Comparison of ENCODE assay signal across 10 cellular contexts in genomic region chr12:12441891-12442461, GRCh38.
DNase-seq lines count a peak whose midpoint lies in the region; ATAC-seq and TF ChIP-seq lines count a peak whose summit lies in the region.
"Had no signal": no experiment of that assay in that cellular context is flagged by ENCODE, and none has a peak within 500 bp of the region (broad histone marks: within the 10 kb centered on the region; RNA-seq: fewer than 3 reads in every experiment).

No MANE protein-coding gene starts in this region.

- peak overlapping the region; percentile 53 for H3K4me3 Mint-ChIP-seq in activated naive CD8-positive, alpha-beta T cell treated with anti-CD3 and anti-CD28 coated beads, Interleukin-2, amount 50 U/mL, for 24 hours

- H4K20me1 ChIP-seq in BLaER1: no peaks in the 10 kb centered on the region

- intact Hi-C loops in mucosa of descending colon (cut with DNase I, micrococcal nuclease): no loop called here

- H3K9me3 Mint-ChIP-seq in activated naive CD8-positive, alpha-beta T cell treated with anti-CD3 and anti-CD28 coated beads, Interleukin-2, amount 50 U/mL, for 24 hours: peaks cover 5% of the 10 kb centered on the region

- H3K9me3 ChIP-seq in BLaER1 (peaks cover 7% of the 10 kb centered on the region), mucosa of descending colon (no peaks in the 10 kb centered on the region)
- H3K9me3 ChIP-seq: SJSA1 had no signal

- H3K36me3 ChIP-seq in BLaER1 (peaks cover 10% of the 10 kb centered on the region), mucosa of descending colon (ENCODE audit: low read depth) (no peaks in the 10 kb centered on the region)

- H3K4me3 ChIP-seq in BLaER1: no peak overlapping the region
- H3K4me3 ChIP-seq in mucosa of descending colon: no peak overlapping the region
- H3K4me3 ChIP-seq: SJSA1 had no signal

- H3K27me3 ChIP-seq in BLaER1: no peaks in the 10 kb centered on the region
- H3K27me3 ChIP-seq: SJSA1 had no signal

- no peak overlapping the region for H3K9ac ChIP-seq in BLaER1

- H3K4me1 ChIP-seq in BLaER1 (peaks cover 34% of the 10 kb centered on the region), mucosa of descending colon (ENCODE audit: low read depth) (peaks cover 6% of the 10 kb centered on the region)

- DNase-seq in OCI-M2 (lab: John Stamatoyannopoulos, UW; ENCODE audit: unreplicated experiment) (peak; percentile 36), mucosa of descending colon (peak in 1 of 3 donors; percentile 43), left lobe of liver (ENCODE audit: low spot score) (no peak), NCI-H1694 (lab: John Stamatoyannopoulos, UW) (no peak), DMS 273 (lab: John Stamatoyannopoulos, UW; ENCODE audit: unreplicated experiment) (no peak), middle frontal gyrus (ENCODE audit: extremely low spot score, low spot score) (no peak)
- DNase-seq in activated naive CD8-positive, alpha-beta T cell treated with anti-CD3 and anti-CD28 coated beads, Interleukin-2, amount 50 U/mL, for 24 hours: peak; percentile 51
- DNase-seq: naive B cell had no signal

- peak overlapping the region; percentile 55 for H3K4me2 ChIP-seq in BLaER1

- H3K27me3 Mint-ChIP-seq in activated naive CD8-positive, alpha-beta T cell treated with anti-CD3 and anti-CD28 coated beads, Interleukin-2, amount 50 U/mL, for 24 hours: no peaks in the 10 kb centered on the region
- H3K27me3 Mint-ChIP-seq: naive B cell had no signal

- H3K4me1 Mint-ChIP-seq in activated naive CD8-positive, alpha-beta T cell treated with anti-CD3 and anti-CD28 coated beads, Interleukin-2, amount 50 U/mL, for 24 hours: peaks cover 80% of the 10 kb centered on the region

- peaks cover 27% of the 10 kb centered on the region for H3K36me3 Mint-ChIP-seq in activated naive CD8-positive, alpha-beta T cell treated with anti-CD3 and anti-CD28 coated beads, Interleukin-2, amount 50 U/mL, for 24 hours (ENCODE audit: low read depth)

- peak overlapping the region; percentile 98 for H3K27ac Mint-ChIP-seq in activated naive CD8-positive, alpha-beta T cell treated with anti-CD3 and anti-CD28 coated beads, Interleukin-2, amount 50 U/mL, for 24 hours

- no peak for TF ChIP-seq CTCF in mucosa of descending colon (IDR thresholded peaks at IDR 0.05)

- H3K27ac ChIP-seq in BLaER1: peak overlapping the region; percentile 5; the same call in 1 of the 2 replicates
- H3K27ac ChIP-seq: SJSA1 had no signal

- peak; percentile 70 for ATAC-seq in activated naive CD8-positive, alpha-beta T cell treated with anti-CD3 and anti-CD28 coated beads, Interleukin-2, amount 50 U/mL, for 24 hours
- ATAC-seq in mucosa of descending colon (peak; percentile 60), left lobe of liver (no peak)

Comparison
In these comparisons a context has a peak if more than half of its experiments do, and no peak if none do; other contexts are left out.
1. DNase-seq: peak in OCI-M2 (single experiment) and activated naive CD8-positive, alpha-beta T cell treated with anti-CD3 and anti-CD28 coated beads, Interleukin-2, amount 50 U/mL, for 24 hours (single experiment); none in left lobe of liver (single experiment), NCI-H1694 (single experiment), DMS 273 (single experiment) and middle frontal gyrus (single experiment).